12 cellular contexts compared by ENCODE assay signal in the genomic region with DNA sequence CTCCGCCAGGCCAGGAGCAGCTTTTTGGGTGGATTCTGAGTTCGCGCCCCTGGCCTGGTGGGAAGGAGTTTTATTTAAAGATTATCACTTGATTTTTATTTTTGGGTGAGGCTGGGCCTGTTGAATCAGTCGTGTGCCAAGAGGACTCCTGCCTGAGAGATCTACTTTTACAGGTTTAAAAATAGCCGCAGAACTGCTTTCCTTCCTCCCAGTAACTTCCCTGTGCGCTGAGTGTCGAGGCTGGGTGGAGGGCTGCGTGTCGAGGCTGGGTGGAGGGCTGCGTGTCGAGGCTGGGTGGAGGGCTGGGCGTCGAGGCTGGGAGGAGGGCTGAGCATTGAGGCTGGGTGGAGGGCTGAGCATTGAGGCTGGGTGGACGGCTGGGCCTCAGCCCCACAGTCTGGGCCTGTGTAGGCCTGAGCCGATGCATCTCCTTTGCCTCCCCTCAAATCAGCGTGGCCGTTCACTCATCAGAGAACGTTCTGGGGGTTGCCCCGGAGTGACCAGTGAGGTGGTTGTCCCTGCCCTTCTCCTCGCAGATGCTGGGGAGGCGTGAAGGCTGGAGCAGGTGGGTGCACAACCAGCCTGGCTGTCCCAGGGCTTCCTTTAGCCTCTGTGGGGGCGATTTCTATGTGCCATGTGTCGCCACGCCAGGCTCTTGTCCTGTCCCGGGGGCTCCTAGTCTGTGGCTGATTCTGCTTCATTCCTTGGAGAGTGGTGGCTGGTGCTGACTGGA. TPM values are rescaled to one million over a fixed set of nuclear protein-coding genes. Genes with fewer than 3 reads are reported as not detected.
DNase-seq lines count a peak whose midpoint lies in the region; ATAC-seq and TF ChIP-seq lines count a peak whose summit lies in the region.
"Had no signal": no experiment of that assay in that cellular context is flagged by ENCODE, and none has a peak within 500 bp of the region (broad histone marks: within the 10 kb centered on the region; RNA-seq: fewer than 3 reads in every experiment).

No MANE protein-coding gene starts in this region.

- no peak for TF ChIP-seq POLR2A in esophagus muscularis mucosa (IDR thresholded peaks at IDR 0.05; ENCODE audit: low read depth)
- no peak for TF ChIP-seq POLR2A in uterus (IDR thresholded peaks at IDR 0.05)

- TF ChIP-seq CTCF in esophagus muscularis mucosa (IDR thresholded peaks at IDR 0.05) (no peak), nephron (IDR thresholded peaks at IDR 0.05; ENCODE audit: unreplicated experiment in 3 of 3) (no peak), uterus (IDR thresholded peaks at IDR 0.05) (no peak)

- no peaks in the 10 kb centered on the region for H3K36me3 Mint-ChIP-seq in activated naive CD4-positive, alpha-beta T cell treated with anti-CD3 and anti-CD28 coated beads, Interleukin-2, amount 50 U/mL, for 72 hours
- H3K36me3 Mint-ChIP-seq in nephron (ENCODE audit: low read depth) = peaks cover 8% of the 10 kb centered on the region

- DNase-seq in activated naive CD4-positive, alpha-beta T cell treated with anti-CD3 and anti-CD28 coated beads, Interleukin-2, amount 50 U/mL, for 72 hours (ENCODE audit: low spot score in 2 of 2) = no peak
- no peak for DNase-seq in activated naive CD4-positive, alpha-beta T cell treated with anti-CD3 and anti-CD28 coated beads, Interleukin-2, amount 50 U/mL, for 16 hours
- DNase-seq in esophagus muscularis mucosa (ENCODE audit: extremely low spot score) (no peak), uterus (no peak), nucleus accumbens (lab: John Stamatoyannopoulos, UW) (no peak)
- DNase-seq in stimulated activated CD4-positive, alpha-beta T cell treated with anti-CD3 and anti-CD28 coated beads, Interleukin-4, amount 100 ng/mL, for 24 hours = no peak
- DNase-seq: NCI-H187 had no signal

- H3K27me3 ChIP-seq in esophagus muscularis mucosa = no peaks in the 10 kb centered on the region
- H3K27me3 ChIP-seq in uterus = no peaks in the 10 kb centered on the region
- H3K27me3 ChIP-seq: SJSA1, tibial nerve had no signal

- peaks cover 58 to 79% (median 65%) of the 10 kb centered on the region in 4 donors for H3K4me1 ChIP-seq in esophagus muscularis mucosa
- H3K4me1 ChIP-seq in uterus = peaks cover 0 to 17% of the 10 kb centered on the region in 2 donors

- peaks cover 0 to 3% (median 0%) of the 10 kb centered on the region in 4 donors for H3K36me3 ChIP-seq in esophagus muscularis mucosa
- H3K36me3 ChIP-seq in uterus = no peaks in the 10 kb centered on the region
- H3K36me3 ChIP-seq: SJSA1 had no signal

- intact Hi-C loops in esophagus muscularis mucosa (cut with DNase I) (loop anchor here (10.0 kb wide), 1 partner anchor 85 kb away; no protein-coding TSS in a partner anchor), uterus (cut with DNase I; ENCODE audit: low total_unique reads) (no loop called here)

- no peak overlapping the region for H3K4me3 Mint-ChIP-seq in nephron

- H3K27me3 Mint-ChIP-seq in nephron (ENCODE audit: low read depth) = no peaks in the 10 kb centered on the region

- no peak overlapping the region for H3K4me3 ChIP-seq in esophagus muscularis mucosa
- H3K4me3 ChIP-seq in uterus = no peak overlapping the region
- H3K4me3 ChIP-seq: SJSA1, tibial nerve had no signal

- H3K4me1 Mint-ChIP-seq in nephron = peaks cover 41% of the 10 kb centered on the region

- H3K9me3 Mint-ChIP-seq in activated naive CD4-positive, alpha-beta T cell treated with anti-CD3 and anti-CD28 coated beads, Interleukin-2, amount 50 U/mL, for 72 hours = peaks cover 0 to 8% of the 10 kb centered on the region in 2 donors
- H3K9me3 Mint-ChIP-seq in nephron = no peaks in the 10 kb centered on the region

- no peak for ATAC-seq in activated naive CD4-positive, alpha-beta T cell treated with anti-CD3 and anti-CD28 coated beads, Interleukin-2, amount 50 U/mL, for 72 hours
- no peak for ATAC-seq in HG02981 (IDR thresholded peaks at IDR 0.05; ENCODE audit: unreplicated experiment)

- peak overlapping the region; percentile 36 to 63 for H3K27ac Mint-ChIP-seq in activated naive CD4-positive, alpha-beta T cell treated with anti-CD3 and anti-CD28 coated beads, Interleukin-2, amount 50 U/mL, for 72 hours
- peak overlapping the region; percentile 53 to 86 (median 81) for H3K27ac Mint-ChIP-seq in nephron

- H3K27ac ChIP-seq in esophagus muscularis mucosa (replicated peaks in 1 of 4) (peak overlapping the region; percentile 66 to 80 (median 70)), uterus (peak overlapping the region; percentile 8 to 49)
- H3K27ac ChIP-seq: KMS-11, SJSA1 had no signal

- 47% methylated on average over 13 of the region's 25 CpGs for WGBS in esophagus muscularis mucosa

- H3K9me3 ChIP-seq in esophagus muscularis mucosa = no peaks in the 10 kb centered on the region
- no peaks in the 10 kb centered on the region for H3K9me3 ChIP-seq in uterus
- H3K9me3 ChIP-seq: SJSA1, tibial nerve had no signal

- TF ChIP-seq EP300 in esophagus muscularis mucosa (IDR thresholded peaks at IDR 0.05) = no peak

RNA-seq across cellular contexts. Expression of gene GRAMD4, which starts 30.1 kb away (rescaled TPM):
- total RNA-seq in activated naive CD4-positive, alpha-beta T cell treated with anti-CD3 and anti-CD28 coated beads, Interleukin-2, amount 50 U/mL, for 72 hours = 10 to 100 TPM; 33.8 to 42.4 TPM
- 100 to 1,000 TPM in 1 of 4 donors, 10 to 100 TPM in 3; 20.0 to 126 (median 63.8) TPM for total RNA-seq in esophagus muscularis mucosa
- 10 to 100 TPM in 3 of 4 donors, 1 to 10 TPM in 1; 5.6 to 37.0 (median 15.2) TPM for total RNA-seq in uterus
